Comparison of ENCODE assay signal across 10 cellular contexts in the genomic region with DNA sequence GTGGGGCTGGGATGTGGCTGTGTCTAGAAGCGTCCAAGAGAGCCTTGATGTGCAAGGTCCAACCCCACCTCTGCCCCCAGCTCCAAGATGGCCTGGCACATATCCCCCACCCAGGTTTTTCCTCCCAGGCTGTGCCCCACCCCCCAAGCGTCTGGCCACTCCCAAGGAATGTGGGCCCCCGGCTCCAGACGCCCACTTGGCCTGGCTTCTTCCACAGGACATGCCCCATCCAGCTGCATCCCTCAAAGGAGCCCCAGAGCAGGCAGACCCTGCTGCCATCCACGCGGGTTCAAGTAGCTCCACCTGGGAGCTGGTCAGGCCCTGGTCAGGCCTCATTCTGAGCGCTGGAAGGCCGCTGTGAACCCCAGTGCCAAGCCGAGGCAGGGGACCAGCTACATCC. TPM values are rescaled to one million over a fixed set of nuclear protein-coding genes. Genes with fewer than 3 reads are reported as not detected.
DNase-seq lines count a peak whose midpoint lies in the region; ATAC-seq and TF ChIP-seq lines count a peak whose summit lies in the region.
"Had no signal": no experiment of that assay in that cellular context is flagged by ENCODE, and none has a peak within 500 bp of the region (broad histone marks: within the 10 kb centered on the region; RNA-seq: fewer than 3 reads in every experiment).

No MANE protein-coding gene starts in this region.

- CTCF ChIA-PET in T-cell (lab: Charles Lee), result interaction anchor here in 1 of 2 donors (1.1 kb wide), 1 partner anchor 43 kb away, joined by 3 read pairs; a partner anchor contains a TSS

- ATAC-seq in T-cell (replicated peaks in 1 of 4), result no peak

- H3K4me3 Mint-ChIP-seq in T-cell, result no peak overlapping the region

- no peak overlapping the region for H2AFZ ChIP-seq in Karpas-422 (ENCODE audit: low read length)

- intact Hi-C loops in tibial artery (cut with DNase I; ENCODE audit: low total_unique reads), result no loop called here

- H3K27ac ChIP-seq in Karpas-422 (ENCODE audit: low read length), result no peak overlapping the region
- H3K27ac ChIP-seq in brain microvascular endothelial cell, result peak overlapping the region; percentile 44
- peak overlapping the region; percentile 51 for H3K27ac ChIP-seq in muscle layer of duodenum (ENCODE audit: low read length)
- H3K27ac ChIP-seq in tibial artery, result peak overlapping the region; percentile 75 to 78
- no peak overlapping the region for H3K27ac ChIP-seq in substantia nigra (ENCODE audit: low read depth, low read length, poor library complexity, severe bottlenecking)

- no peaks in the 10 kb centered on the region for H3K36me3 ChIP-seq in Karpas-422 (ENCODE audit: insufficient read depth, low read length)
- no peaks in the 10 kb centered on the region for H3K36me3 ChIP-seq in brain microvascular endothelial cell (replicated peaks)
- H3K36me3 ChIP-seq in muscle layer of duodenum (ENCODE audit: control insufficient read depth in 1 of 2, insufficient read depth in 2 of 2, low read length in 2 of 2), result peaks cover 4 to 6% of the 10 kb centered on the region in 2 donors
- H3K36me3 ChIP-seq in tibial artery, result peaks cover 0 to 9% (median 9%) of the 10 kb centered on the region in 3 donors

- H3K36me3 Mint-ChIP-seq in T-cell, result no peaks in the 10 kb centered on the region

- H4K20me1 ChIP-seq in Karpas-422 (ENCODE audit: insufficient read depth, low read depth, low read length), result peaks cover 11% of the 10 kb centered on the region; the same call in 1 of the 2 replicates

- H3K4me2 ChIP-seq in Karpas-422 (ENCODE audit: low read depth, low read length, poor library complexity, severe bottlenecking), result peak overlapping the region; percentile 17

- H3K9me2 ChIP-seq in Karpas-422 (replicated peaks; ENCODE audit: insufficient read depth, low read length), result no peaks in the 10 kb centered on the region

- peaks cover 53 to 58% (median 57%) of the 10 kb centered on the region in 3 donors for H3K4me1 Mint-ChIP-seq in T-cell

- no peak overlapping the region for H3K27ac Mint-ChIP-seq in T-cell

- no peaks in the 10 kb centered on the region for H3K79me2 ChIP-seq in Karpas-422 (ENCODE audit: low read length)

- no peaks in the 10 kb centered on the region for H3K27me3 Mint-ChIP-seq in T-cell

- H3K27me3 ChIP-seq in Karpas-422 (ENCODE audit: low read length) (no peaks in the 10 kb centered on the region), brain microvascular endothelial cell (replicated peaks) (no peaks in the 10 kb centered on the region), muscle layer of duodenum (ENCODE audit: low read depth, low read length) (no peaks in the 10 kb centered on the region), tibial artery (no peaks in the 10 kb centered on the region)

- no peak overlapping the region for H3K4me3 ChIP-seq in Karpas-422 (ENCODE audit: low read length)
- H3K4me3 ChIP-seq in brain microvascular endothelial cell (ENCODE audit: low read depth, low read length), result no peak overlapping the region
- H3K4me3 ChIP-seq in muscle layer of duodenum (ENCODE audit: low read depth in 1 of 2, low read length in 2 of 2), result no peak overlapping the region
- no peak overlapping the region for H3K4me3 ChIP-seq in tibial artery

- H3K9me3 Mint-ChIP-seq in T-cell, result no peaks in the 10 kb centered on the region

- no peaks in the 10 kb centered on the region for H3K9me3 ChIP-seq in Karpas-422 (ENCODE audit: low read length)
- H3K9me3 ChIP-seq in muscle layer of duodenum (ENCODE audit: control insufficient read depth in 1 of 2, low read length in 2 of 2), result no peaks in the 10 kb centered on the region
- no peaks in the 10 kb centered on the region for H3K9me3 ChIP-seq in tibial artery

- in situ Hi-C loops in brain microvascular endothelial cell (cut with HindIII; ENCODE audit: low pct_ligation_motif_present, low sequenced_read_pairs), result no loop called here

- TF ChIP-seq CTCF in brain microvascular endothelial cell (IDR thresholded peaks at IDR 0.05; ENCODE audit: low read depth, low read length, missing control alignments), result no peak
- no peak for TF ChIP-seq CTCF in tibial artery (IDR thresholded peaks at IDR 0.05)

- H3K9ac ChIP-seq in Karpas-422 (ENCODE audit: low read length), result no peak overlapping the region

- POLR2A ChIA-PET in T-cell (lab: Charles Lee), result interaction anchor here in 1 of 2 donors (0.6 kb wide), 1 partner anchor 1218 kb away, joined by 5 read pairs; no protein-coding TSS in a partner anchor

- H3K4me1 ChIP-seq in Karpas-422 (ENCODE audit: low read length), result peaks cover 34% of the 10 kb centered on the region
- peaks cover 40 to 52% of the 10 kb centered on the region in 2 donors for H3K4me1 ChIP-seq in muscle layer of duodenum (ENCODE audit: control insufficient read depth in 1 of 2, insufficient read depth in 2 of 2, low read length in 2 of 2)
- peaks cover 0 to 68% (median 55%) of the 10 kb centered on the region in 4 donors for H3K4me1 ChIP-seq in tibial artery

- no peak for DNase-seq in Karpas-422
- no peak for DNase-seq in brain microvascular endothelial cell
- DNase-seq in tibial artery, result peak in 1 of 2 donors; percentile 77
- DNase-seq in GM19238 (ENCODE audit: insufficient read length, low spot score), result no peak
- no peak for DNase-seq in substantia nigra (lab: John Stamatoyannopoulos, UW)
- DNase-seq in T-cell, result no peak
- DNase-seq: DMS153; stimulated activated naive CD4-positive, alpha-beta T cell; T-helper 1 cell had no signal

RNA-seq across cellular contexts. Expression of a gene that starts 3.2 kb away (rescaled TPM):
- total RNA-seq in Karpas-422 (2014; rRNA removed; shearing (Covaris generic); ENCODE audit: low replicate concordance), result 0.07 and 0.58 TPM in 2 replicates
- 10 to 100 TPM in 1 of 5 donors, 1 to 10 TPM in 4; 5.3 to 11.0 (median 6.0) TPM for total RNA-seq in T-cell

RNA-seq across cellular contexts. Expression of a gene that starts 26.7 kb away (rescaled TPM):
- total RNA-seq in Karpas-422 (2014; rRNA removed; shearing (Covaris generic); ENCODE audit: low replicate concordance), result not detected in 2 replicates
- 1 to 10 TPM in 3 of 5 donors, under 1 TPM in 2; 0.95 to 3.3 (median 1.2) TPM for total RNA-seq in T-cell

RNA-seq across cellular contexts. Expression of a gene that starts 43.6 kb away (rescaled TPM):
- total RNA-seq in Karpas-422 (2014; rRNA removed; shearing (Covaris generic); ENCODE audit: low replicate concordance), result 10.1 and 17.0 TPM in 2 replicates
- 10 to 100 TPM; 35.6 to 55.5 (median 46.7) TPM for total RNA-seq in T-cell

Comparison
In these comparisons a context has a peak if more than half of its experiments do, and no peak if none do; other contexts are left out.
1. H3K27ac ChIP-seq: peak in brain microvascular endothelial cell (single experiment), muscle layer of duodenum (single experiment) and tibial artery (2 of 2); none in Karpas-422 (single experiment) and substantia nigra (single experiment).